ENCODE assay signal across 10 cellular contexts in the genomic region with DNA sequence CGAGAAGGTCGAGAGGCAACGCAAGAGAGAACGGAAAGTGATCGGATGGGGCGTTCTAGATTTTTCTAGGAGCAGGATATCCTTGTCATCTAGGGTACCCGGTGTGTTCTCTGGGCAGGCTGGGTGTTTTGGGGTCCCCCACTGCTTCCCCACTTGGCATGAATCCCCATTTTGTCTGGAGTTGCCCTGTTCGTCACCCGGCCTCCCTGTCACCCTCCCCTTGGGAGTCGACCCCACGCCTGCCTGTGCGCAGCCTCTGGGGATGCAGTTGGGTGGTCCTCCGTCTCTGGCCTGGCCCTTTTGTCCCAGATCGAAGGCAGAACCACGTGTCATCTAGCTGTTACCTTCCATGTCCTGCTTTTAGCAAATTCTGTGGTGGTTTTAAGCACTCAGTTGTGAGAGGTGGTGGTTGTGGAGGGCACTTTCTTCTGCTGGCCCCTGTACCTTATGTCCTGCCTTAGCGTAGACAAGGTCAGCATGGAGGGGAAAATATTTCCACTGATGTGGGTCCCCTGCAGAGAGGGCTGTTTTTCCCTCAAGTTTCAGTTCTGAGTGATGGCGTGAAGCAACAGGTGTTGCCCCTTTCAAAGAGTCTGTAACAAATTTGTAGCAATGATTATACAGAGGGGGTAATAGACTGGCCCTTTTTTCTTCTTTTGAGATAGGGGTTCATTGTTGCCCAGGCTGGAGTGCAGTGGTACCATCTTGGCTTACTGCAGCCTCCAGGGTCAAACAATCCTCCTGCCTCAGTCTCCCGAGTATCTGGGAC. TPM values are rescaled to one million over a fixed set of nuclear protein-coding genes. Genes with fewer than 3 reads are reported as not detected.
DNase-seq lines count a peak whose midpoint lies in the region; ATAC-seq, FAIRE-seq and TF ChIP-seq lines count a peak whose summit lies in the region.
"Had no signal": no experiment of that assay in that cellular context is flagged by ENCODE, and none has a peak within 500 bp of the region (broad histone marks: within the 10 kb centered on the region; RNA-seq: fewer than 3 reads in every experiment).

No MANE protein-coding gene starts in this region.

- no peak overlapping the region for H3K4me2 ChIP-seq in K562 (ENCODE audit: insufficient read depth, low read length)
- H3K4me2 ChIP-seq: BLaER1 had no signal

- H3K4me1 ChIP-seq in A673 (ENCODE audit: insufficient read depth, low read length, poor library complexity, severe bottlenecking) (peaks cover 27% of the 10 kb centered on the region), HEK293 (ENCODE audit: control insufficient read depth, insufficient read depth, low read length) (no peaks in the 10 kb centered on the region), K562 (replicated peaks in 1 of 2; ENCODE audit: control insufficient read depth in 2 of 2, insufficient read depth in 2 of 2, low read length in 2 of 2) (peaks cover 7 to 13% of the 10 kb centered on the region in 2 experiments; a peak in 4 of 5 replicates)
- H3K4me1 ChIP-seq: BLaER1 had no signal

- H3K4me1 Mint-ChIP-seq in progenitor cell of endocrine pancreas (ENCODE audit: low read depth): peaks cover 3% of the 10 kb centered on the region
- no peaks in the 10 kb centered on the region for H3K4me1 Mint-ChIP-seq in activated T-helper 17 cell treated with anti-CD3 and anti-CD28 coated beads, Interleukin-2, amount 50 U/mL, for 72 hours

- WGBS in K562 (ENCODE audit: insufficient coverage, low coverage, missing lambda C conversion rate): 83% methylated on average over 17 of the region's 18 CpGs

- peaks cover 14% of the 10 kb centered on the region for H4K20me1 ChIP-seq in K562 (replicated peaks; ENCODE audit: control insufficient read depth, insufficient read depth, low read length)
- H4K20me1 ChIP-seq: BLaER1 had no signal

- BruUV-seq in A673 (replicated peaks; lab: Mats Ljungman, UMichigan): no TSS peak
- no TSS peak for BruUV-seq in K562 (replicated peaks; lab: Mats Ljungman, UMichigan)

- peaks cover 16% of the 10 kb centered on the region for H3K36me3 ChIP-seq in A673 (ENCODE audit: insufficient read depth, low read length, poor library complexity, severe bottlenecking)
- H3K36me3 ChIP-seq in HEK293 (ENCODE audit: control insufficient read depth in 2 of 2, insufficient read depth in 1 of 2, low read length in 2 of 2): peaks cover 12 to 32% of the 10 kb centered on the region in 2 experiments; a peak in 2 of 3 replicates
- H3K36me3 ChIP-seq in K562 (ENCODE audit: control insufficient read depth, insufficient read depth, low read length): peaks cover 23% of the 10 kb centered on the region; the same call in 1 of the 3 replicates

- no peak overlapping the region for H3K4me3 Mint-ChIP-seq in progenitor cell of endocrine pancreas (ENCODE audit: low read depth)
- H3K4me3 Mint-ChIP-seq in activated T-helper 17 cell treated with anti-CD3 and anti-CD28 coated beads, Interleukin-2, amount 50 U/mL, for 72 hours: no peak overlapping the region

- TF ChIP-seq CTCF in A673 (conservative IDR thresholded peaks at IDR 0.05; ENCODE audit: low read depth, low read length) (no peak), HEK293 (tag by site-specific recombination; IDR thresholded peaks at IDR 0.05) (no peak), K562 (IDR thresholded peaks at IDR 0.05 in 2 of 3, conservative IDR thresholded peaks at IDR 0.05 in 1 of 3; ENCODE audit: insufficient read depth in 2 of 3, low read depth in 1 of 3, low read length in 3 of 3) (no peak), progenitor cell of endocrine pancreas (IDR thresholded peaks at IDR 0.05; ENCODE audit: unreplicated experiment) (no peak)

- H3K27ac ChIP-seq in A673 (ENCODE audit: low read depth, low read length, poor library complexity, severe bottlenecking): peak overlapping the region; percentile 52
- no peak overlapping the region for H3K27ac ChIP-seq in HEK293 (ENCODE audit: extremely low read depth, low read depth, low read length)
- H3K27ac ChIP-seq in K562 (ENCODE audit: extremely low read depth, low read depth, low read length): no peak overlapping the region
- H3K27ac ChIP-seq: BLaER1 had no signal

- H3K9ac ChIP-seq in K562 (ENCODE audit: insufficient read depth in 1 of 2, low read depth in 2 of 2, low read length in 2 of 2): no peak overlapping the region
- H3K9ac ChIP-seq: BLaER1 had no signal

- POLR2A ChIA-PET in A673 (lab: Charles Lee; ENCODE audit: low non-redundant PET): interaction anchor here (0.6 kb wide), 1 partner anchor 296 kb away, joined by 6 read pairs; no protein-coding TSS in a partner anchor
- POLR2A ChIA-PET in HEK293 (lab: Yijun Ruan, JAX): interaction anchor here (1.7 kb wide), 1 partner anchor 9 kb away, joined by 5 read pairs; no protein-coding TSS in a partner anchor
- POLR2A ChIA-PET in K562 (lab: Yijun Ruan, JAX): no interaction called here

- intact Hi-C loops in A673 (cut with micrococcal nuclease; ENCODE audit: unreplicated experiment): loop anchor here (2.0 to 10.0 kb wide), 6 partner anchors 67 to 506 kb away; no protein-coding TSS in a partner anchor
- intact Hi-C loops in K562 (cut with micrococcal nuclease): loop anchor here (2.0 to 5.0 kb wide), 5 partner anchors 52 to 506 kb away; no protein-coding TSS in a partner anchor

- peaks cover 2% of the 10 kb centered on the region for H3K36me3 Mint-ChIP-seq in progenitor cell of endocrine pancreas (ENCODE audit: insufficient read depth)
- peaks cover 26% of the 10 kb centered on the region for H3K36me3 Mint-ChIP-seq in activated T-helper 17 cell treated with anti-CD3 and anti-CD28 coated beads, Interleukin-2, amount 50 U/mL, for 72 hours (ENCODE audit: low read depth)

- FAIRE-seq in K562 (lab: Jason Lieb, UNC): no peak

- no peak for TF ChIP-seq EP300 in K562 (IDR thresholded peaks at IDR 0.05; ENCODE audit: low read length)

- DNase-seq in A673 (ENCODE audit: low spot score) (no peak), K562 (ENCODE audit: extremely low read depth in 1 of 4, low spot score in 3 of 4) (no peak), progenitor cell of endocrine pancreas (ENCODE audit: low spot score, unreplicated experiment) (no peak), HuH-7 (ENCODE audit: low spot score) (no peak)

- in situ Hi-C loops in K562 (cut with MboI): no loop called here

- no peak for ATAC-seq in K562
- ATAC-seq in GM21526 (IDR thresholded peaks at IDR 0.05; ENCODE audit: low FRiP score, unreplicated experiment): no peak
- no peak for ATAC-seq in activated T-helper 17 cell treated with anti-CD3 and anti-CD28 coated beads, Interleukin-2, amount 50 U/mL, for 72 hours (replicated peaks)

- H3K27me3 ChIP-seq in A673 (replicated peaks; ENCODE audit: insufficient read depth, low read depth, low read length, poor library complexity) (no peaks in the 10 kb centered on the region), K562 (ENCODE audit: control insufficient read depth in 2 of 2, insufficient read depth in 2 of 2, low read length in 2 of 2) (no peaks in the 10 kb centered on the region)
- H3K27me3 ChIP-seq: BLaER1 had no signal

- H3K9me1 ChIP-seq in K562 (ENCODE audit: control insufficient read depth, insufficient read depth, low read length): peaks cover 10% of the 10 kb centered on the region

- H3K9me3 ChIP-seq in A673 (ENCODE audit: low read depth, low read length, poor library complexity, severe bottlenecking) (no peaks in the 10 kb centered on the region), HEK293 (ENCODE audit: control insufficient read depth, insufficient read depth, low read depth, low read length) (no peaks in the 10 kb centered on the region), K562 (replicated peaks; ENCODE audit: control insufficient read depth, insufficient read depth, low read depth, low read length) (no peaks in the 10 kb centered on the region)
- H3K9me3 ChIP-seq: BLaER1 had no signal

- no peaks in the 10 kb centered on the region for H3K79me2 ChIP-seq in K562 (ENCODE audit: control insufficient read depth, insufficient read depth, low read length)

- no peak overlapping the region for H3K4me3 ChIP-seq in A673 (ENCODE audit: low read depth, low read length, poor library complexity, severe bottlenecking)
- no peak overlapping the region for H3K4me3 ChIP-seq in HEK293 (ENCODE audit: low read depth, low read length)
- H3K4me3 ChIP-seq in K562: no peak overlapping the region
- H3K4me3 ChIP-seq: BLaER1 had no signal

- H3K9me3 Mint-ChIP-seq in progenitor cell of endocrine pancreas (ENCODE audit: low read depth): no peaks in the 10 kb centered on the region
- H3K9me3 Mint-ChIP-seq in activated T-helper 17 cell treated with anti-CD3 and anti-CD28 coated beads, Interleukin-2, amount 50 U/mL, for 72 hours: no peaks in the 10 kb centered on the region

- TF ChIP-seq POLR2A in K562 (conservative IDR thresholded peaks at IDR 0.05): no peak

- no peaks in the 10 kb centered on the region for H3K27me3 Mint-ChIP-seq in progenitor cell of endocrine pancreas
- no peaks in the 10 kb centered on the region for H3K27me3 Mint-ChIP-seq in activated T-helper 17 cell treated with anti-CD3 and anti-CD28 coated beads, Interleukin-2, amount 50 U/mL, for 72 hours

- no peak overlapping the region for H2AFZ ChIP-seq in K562 (ENCODE audit: low read depth, low read length)

- peak overlapping the region; percentile 33 for H3K27ac Mint-ChIP-seq in progenitor cell of endocrine pancreas
- H3K27ac Mint-ChIP-seq in activated T-helper 17 cell treated with anti-CD3 and anti-CD28 coated beads, Interleukin-2, amount 50 U/mL, for 72 hours: no peak overlapping the region

- TF ChIP-seq RAD21 in K562 (CRISPR knock-in tag; conservative IDR thresholded peaks at IDR 0.05 in 1 of 2, IDR thresholded peaks at IDR 0.05 in 1 of 2): no peak

- CTCF ChIA-PET in A673 (lab: Charles Lee): no interaction called here
- CTCF ChIA-PET in HEK293 (lab: Yijun Ruan, JAX): interaction anchor here (0.6 to 1.5 kb wide), 5 partner anchors 9 to 218 kb away, joined by 3 to 11 read pairs (median 3); no protein-coding TSS in a partner anchor
- CTCF ChIA-PET in K562 (lab: Yijun Ruan, JAX; ENCODE audit: low intra/inter-chr PET ratio): interaction anchor here (0.6 to 1.5 kb wide), 7 partner anchors 16 to 507 kb away, joined by 3 to 10 read pairs (median 5); a partner anchor contains a TSS

RNA-seq across cellular contexts. Expression of a gene that starts 35.6 kb away (rescaled TPM):
- 52.7 and 53.4 TPM in 2 replicates for total RNA-seq in A673 (2021)
- total RNA-seq in K562 (2011; cell fraction: chromatin; rRNA removed; ENCODE audit: low replicate concordance): 28.3 and 29.4 TPM in 2 replicates
- 14.1 and 17.0 TPM in 2 replicates for total RNA-seq in K562 (2011; cell fraction: nucleolus; rRNA removed)
- 21.1 and 28.3 TPM in 2 replicates for total RNA-seq in K562 (2011; cell fraction: nucleoplasm; rRNA removed)
- 17.8 and 23.0 TPM in 2 replicates for total RNA-seq in K562 (2014; rRNA removed)
- total RNA-seq in K562 (2014; rRNA removed; fragmentation: Illumina TruSeq; extraction: Trizol): 24.0 and 28.3 TPM in 2 replicates
- 22.7 and 23.4 TPM in 2 replicates for total RNA-seq in K562 (2015; rRNA removed; fragmentation: Illumina TruSeq; extraction: Trizol)
- total RNA-seq in K562 (2021): 32.3 and 36.8 TPM in 2 replicates
- polyA plus RNA-seq in K562 (2011; rRNA removed): 21.0 and 24.4 TPM in 2 replicates
- polyA plus RNA-seq in K562 (2011; cell fraction: cytosol; rRNA removed): 14.7 and 17.6 TPM in 2 replicates
- polyA plus RNA-seq in K562 (2011; cell fraction: nucleus; rRNA removed): 14.3 and 15.2 TPM in 2 replicates
- 19.3 and 19.7 TPM in 2 replicates for polyA plus RNA-seq in K562 (2012)
- polyA plus RNA-seq in K562 (2014; fragmentation: Illumina TruSeq; extraction: Trizol): 29.7 and 34.2 TPM in 2 replicates
- polyA plus RNA-seq in K562 (2014; fragmentation: Nextera tagmentation; extraction: Ambion mirVana): 10 to 100 TPM in 1 of 2 experiments, 1 to 10 TPM in 1; 7.5 to 12.2 TPM
- 19.4 and 23.4 TPM in 2 replicates for polyA plus RNA-seq in K562 (2014; rRNA removed)
- 19.1 and 20.2 TPM in 2 replicates for polyA minus RNA-seq in K562 (2011; rRNA and poly(A)+ RNA removed)
- polyA minus RNA-seq in K562 (2011; cell fraction: cytosol; rRNA and poly(A)+ RNA removed): 17.5 and 19.8 TPM in 2 replicates
- 7.4 and 10.0 TPM in 2 replicates for polyA minus RNA-seq in K562 (2011; cell fraction: nucleus; rRNA and poly(A)+ RNA removed)
- 9.1 and 11.7 TPM in 2 replicates for total RNA-seq in progenitor cell of endocrine pancreas
- 10 to 100 TPM; 23.3 to 30.3 TPM for total RNA-seq in activated T-helper 17 cell treated with anti-CD3 and anti-CD28 coated beads, Interleukin-2, amount 50 U/mL, for 72 hours

RNA-seq across cellular contexts. Expression of a gene that starts 59.2 kb away (rescaled TPM):
- total RNA-seq in A673 (2021): not detected in 2 replicates
- not detected in 2 replicates for total RNA-seq in K562 (2011; cell fraction: chromatin; rRNA removed; ENCODE audit: low replicate concordance)
- total RNA-seq in K562 (2011; cell fraction: nucleolus; rRNA removed): not detected in 2 replicates
- not detected in 2 replicates for total RNA-seq in K562 (2011; cell fraction: nucleoplasm; rRNA removed)
- not detected in 2 replicates for total RNA-seq in K562 (2014; rRNA removed)
- not detected in 2 replicates for total RNA-seq in K562 (2014; rRNA removed; fragmentation: Illumina TruSeq; extraction: Trizol)
- total RNA-seq in K562 (2015; rRNA removed; fragmentation: Illumina TruSeq; extraction: Trizol): not detected in 2 replicates
- not detected in 2 replicates for total RNA-seq in K562 (2021)
- polyA plus RNA-seq in K562 (2011; rRNA removed): not detected in 2 replicates
- polyA plus RNA-seq in K562 (2011; cell fraction: cytosol; rRNA removed): not detected in 2 replicates
- not detected in 2 replicates for polyA plus RNA-seq in K562 (2011; cell fraction: nucleus; rRNA removed)
- polyA plus RNA-seq in K562 (2012): not detected in 2 replicates
- not detected in 2 replicates for polyA plus RNA-seq in K562 (2014; fragmentation: Illumina TruSeq; extraction: Trizol)
- polyA plus RNA-seq in K562 (2014; fragmentation: Nextera tagmentation; extraction: Ambion mirVana): not detected
- not detected in 2 replicates for polyA plus RNA-seq in K562 (2014; rRNA removed)
- not detected in 2 replicates for polyA minus RNA-seq in K562 (2011; rRNA and poly(A)+ RNA removed)
- polyA minus RNA-seq in K562 (2011; cell fraction: cytosol; rRNA and poly(A)+ RNA removed): not detected in 2 replicates
- not detected in 2 replicates for polyA minus RNA-seq in K562 (2011; cell fraction: nucleus; rRNA and poly(A)+ RNA removed)
- not detected in 2 replicates for total RNA-seq in progenitor cell of endocrine pancreas
- under 1 TPM in 1 of 2 donors, not detected in 1; 0.69 TPM for total RNA-seq in activated T-helper 17 cell treated with anti-CD3 and anti-CD28 coated beads, Interleukin-2, amount 50 U/mL, for 72 hours
- total RNA-seq: H4, HT-29 had no signal
